Comparison of ENCODE assay signal across 1 cellular context in genomic region chr13:97272526-97272925, GRCh38.
TF ChIP-seq lines count a peak whose summit lies in the region.

No MANE protein-coding gene starts in this region.

TF ChIP-seq in HCT116, 20 proteins besides CTCF, POLR2A, EP300 and RAD21:
- TF ChIP-seq JUND (IDR thresholded peaks at IDR 0.05) (no peak), SP1 (IDR thresholded peaks at IDR 0.05; ENCODE audit: low read depth) (no peak), EZH2phosphoT487 (IDR thresholded peaks at IDR 0.05; ENCODE audit: borderline replicate concordance) (no peak), YY1 (IDR thresholded peaks at IDR 0.05; ENCODE audit: extremely low read depth, insufficient replicate concordance, low read depth, low read length) (no peak), MAX (IDR thresholded peaks at IDR 0.05) (no peak), ZBTB33 (IDR thresholded peaks at IDR 0.05; ENCODE audit: extremely low read depth, insufficient replicate concordance, low read length) (no peak), FOSL1 (IDR thresholded peaks at IDR 0.05; ENCODE audit: low read depth) (no peak), SIN3A (IDR thresholded peaks at IDR 0.05; ENCODE audit: low read depth) (no peak)
